In the genomic region with DNA sequence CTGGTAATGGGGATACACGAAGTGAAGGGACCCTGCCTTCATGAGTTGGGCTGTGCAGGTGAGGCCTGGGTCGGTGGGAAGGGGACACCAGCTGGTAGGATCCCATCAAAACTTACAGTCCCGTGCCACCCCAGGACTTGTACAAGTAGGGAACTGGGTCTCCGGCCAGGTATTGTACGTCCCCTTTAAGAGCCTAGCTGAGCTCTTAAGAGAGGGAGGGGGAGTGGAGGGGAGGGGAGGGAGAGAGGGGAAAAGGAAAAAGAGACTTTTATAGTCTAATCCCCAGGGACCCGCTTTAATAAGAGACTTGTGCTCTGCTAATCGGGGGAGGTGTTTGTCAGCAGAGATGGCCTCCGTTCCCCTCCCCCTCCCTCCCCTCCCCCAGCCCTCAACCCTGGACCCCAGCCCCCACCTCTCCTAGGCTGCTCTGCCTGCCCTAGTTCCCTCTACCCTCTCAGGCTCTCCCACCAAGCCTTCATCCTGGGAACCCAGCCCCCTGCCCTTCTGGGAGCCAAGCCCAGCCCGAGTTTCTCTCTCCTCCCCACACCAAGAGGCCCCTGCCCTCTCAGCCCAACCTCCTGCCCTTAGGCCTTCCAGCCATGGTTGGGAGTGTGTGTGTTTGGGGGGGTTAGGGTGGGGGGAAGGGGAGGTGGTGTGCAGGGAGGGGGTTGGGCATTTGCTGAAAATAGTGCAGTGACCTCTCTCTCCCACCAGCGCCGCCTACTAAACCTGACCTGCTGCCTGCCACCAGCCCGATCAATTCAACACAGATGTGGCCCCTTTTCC, we compare ENCODE assay signal across 8 cellular contexts. TPM values are rescaled to one million over a fixed set of nuclear protein-coding genes. Genes with fewer than 3 reads are reported as not detected.
DNase-seq lines count a peak whose midpoint lies in the region; ATAC-seq and TF ChIP-seq lines count a peak whose summit lies in the region.

No MANE protein-coding gene starts in this region.

- peak overlapping the region; percentile 75 for H3K9ac ChIP-seq in iPS-18a (ENCODE audit: low read length)

- H3K4me1 ChIP-seq in iPS-18a (ENCODE audit: control insufficient read depth, low read depth, low read length) (peaks cover 36% of the 10 kb centered on the region), thymus (ENCODE audit: control insufficient read depth, insufficient read depth, low read length) (peaks cover 18% of the 10 kb centered on the region)

- H3K9me3 Mint-ChIP-seq in activated T-cell treated with anti-CD3 and anti-CD28 coated beads, Interleukin-2, amount 50 U/mL, for 72 hours = no peaks in the 10 kb centered on the region

- no peak for ATAC-seq in activated T-cell treated with anti-CD3 and anti-CD28 coated beads, Interleukin-2, amount 50 U/mL, for 72 hours (replicated peaks in 1 of 2)
- no peak for ATAC-seq in GM18517 (IDR thresholded peaks at IDR 0.05; ENCODE audit: unreplicated experiment)

- H3K27me3 Mint-ChIP-seq in activated T-cell treated with anti-CD3 and anti-CD28 coated beads, Interleukin-2, amount 50 U/mL, for 72 hours (ENCODE audit: low read depth) = no peaks in the 10 kb centered on the region

- H3K27me3 ChIP-seq in WERI-Rb-1 (ENCODE audit: insufficient read depth, low read depth, severe bottlenecking) (no peaks in the 10 kb centered on the region), iPS-18a (ENCODE audit: control insufficient read depth, insufficient read depth, low read length) (no peaks in the 10 kb centered on the region), thymus (ENCODE audit: control insufficient read depth, insufficient read depth) (no peaks in the 10 kb centered on the region)

- peaks cover 33% of the 10 kb centered on the region for H3K4me1 Mint-ChIP-seq in activated T-cell treated with anti-CD3 and anti-CD28 coated beads, Interleukin-2, amount 50 U/mL, for 72 hours (ENCODE audit: low read depth)

- H3K36me3 ChIP-seq in WERI-Rb-1 = peaks cover 35% of the 10 kb centered on the region
- H3K36me3 ChIP-seq in iPS-18a (ENCODE audit: control insufficient read depth, low read depth, low read length) = peaks cover 19% of the 10 kb centered on the region
- H3K36me3 ChIP-seq in thymus (ENCODE audit: control insufficient read depth, insufficient read depth) = peaks cover 17% of the 10 kb centered on the region

- H3K27ac Mint-ChIP-seq in activated T-cell treated with anti-CD3 and anti-CD28 coated beads, Interleukin-2, amount 50 U/mL, for 72 hours = peak overlapping the region; percentile 25

- H3K9me3 ChIP-seq in WERI-Rb-1 (ENCODE audit: severe bottlenecking) (no peaks in the 10 kb centered on the region), iPS-18a (ENCODE audit: control insufficient read depth, low read depth, low read length) (no peaks in the 10 kb centered on the region), thymus (ENCODE audit: control insufficient read depth) (no peaks in the 10 kb centered on the region)

- H3K36me3 Mint-ChIP-seq in activated T-cell treated with anti-CD3 and anti-CD28 coated beads, Interleukin-2, amount 50 U/mL, for 72 hours (ENCODE audit: insufficient read depth in 2 of 2) = peaks cover 0 to 9% of the 10 kb centered on the region in 2 donors

- H3K4me3 Mint-ChIP-seq in activated T-cell treated with anti-CD3 and anti-CD28 coated beads, Interleukin-2, amount 50 U/mL, for 72 hours = peak overlapping the region; percentile 91 to 92

- WGBS in thymus = 46% methylated on average over 12 of the region's 12 CpGs

- H3K4me3 ChIP-seq in WERI-Rb-1 (ENCODE audit: low read depth, low read length) = peak overlapping the region; percentile 41
- peak overlapping the region; percentile 92 for H3K4me3 ChIP-seq in iPS-18a (ENCODE audit: low read length)
- peak overlapping the region; percentile 14 for H3K4me3 ChIP-seq in thymus (ENCODE audit: low read length)

- peak overlapping the region; percentile 80 for H3K27ac ChIP-seq in WERI-Rb-1
- peak overlapping the region; percentile 74 for H3K27ac ChIP-seq in iPS-18a (ENCODE audit: low read length)
- peak overlapping the region; percentile 26 for H3K27ac ChIP-seq in thymus (ENCODE audit: low read depth)

- 0 out of 2 replicates have a peak, but pooled peaks have one; percentile 19 for TF ChIP-seq CTCF in WERI-Rb-1 (IDR thresholded peaks at IDR 0.05; ENCODE audit: low read depth, low read length)

- no peak for DNase-seq in activated T-cell treated with anti-CD3 and anti-CD28 coated beads, Interleukin-2, amount 50 U/mL, for 72 hours
- DNase-seq in activated T-cell treated with anti-CD3 and anti-CD28 coated beads, Interleukin-2, amount 50 U/mL, for 1 hour = no peak
- DNase-seq in WERI-Rb-1 = peak; percentile 70
- DNase-seq in SKM-1 treated with dmso at 0.1 percent for 144 hours (lab: John Stamatoyannopoulos, UW; ENCODE audit: unreplicated experiment) = no peak
- DNase-seq in activated CD8-positive, alpha-beta memory T cell treated with anti-CD3 and anti-CD28 coated beads for 24 hours = no peak

RNA-seq across cellular contexts. Expression of a gene that starts 2.6 kb away (rescaled TPM):
- total RNA-seq in activated T-cell treated with anti-CD3 and anti-CD28 coated beads, Interleukin-2, amount 50 U/mL, for 72 hours = 1 to 10 TPM; 3.4 to 4.8 TPM
- 2.8 TPM for polyA plus RNA-seq in thymus

RNA-seq across cellular contexts. Expression of a gene that starts 16.7 kb away (rescaled TPM):
- total RNA-seq in activated T-cell treated with anti-CD3 and anti-CD28 coated beads, Interleukin-2, amount 50 U/mL, for 72 hours = 100 to 1,000 TPM; 122 to 154 TPM
- 598 TPM for polyA plus RNA-seq in thymus

RNA-seq across cellular contexts. Expression of a gene that starts 25.4 kb away (rescaled TPM):
- total RNA-seq in activated T-cell treated with anti-CD3 and anti-CD28 coated beads, Interleukin-2, amount 50 U/mL, for 72 hours = 1 to 10 TPM; 7.3 to 9.3 TPM
- 7.6 TPM for polyA plus RNA-seq in thymus

RNA-seq across cellular contexts. Expression of a gene that starts 29.7 kb away (rescaled TPM):
- total RNA-seq in activated T-cell treated with anti-CD3 and anti-CD28 coated beads, Interleukin-2, amount 50 U/mL, for 72 hours = 100 to 1,000 TPM; 116 to 121 TPM
- polyA plus RNA-seq in thymus = 190 TPM

RNA-seq across cellular contexts. Expression of a gene that starts 37.9 kb away (rescaled TPM):
- total RNA-seq in activated T-cell treated with anti-CD3 and anti-CD28 coated beads, Interleukin-2, amount 50 U/mL, for 72 hours = 1 to 10 TPM; 6.6 to 8.9 TPM
- 18.7 TPM for polyA plus RNA-seq in thymus

Comparison
In these comparisons a context has a peak if more than half of its experiments do, and no peak if none do; other contexts are left out.
1. H3K27ac ChIP-seq: peak in every context shown above with its lines; median percentile 80 in WERI-Rb-1; 74 in iPS-18a; 26 in thymus.
2. H3K4me3 ChIP-seq: peak in every context shown above with its lines; median percentile 92 in iPS-18a; 41 in WERI-Rb-1; 14 in thymus.